In the genomic region with DNA sequence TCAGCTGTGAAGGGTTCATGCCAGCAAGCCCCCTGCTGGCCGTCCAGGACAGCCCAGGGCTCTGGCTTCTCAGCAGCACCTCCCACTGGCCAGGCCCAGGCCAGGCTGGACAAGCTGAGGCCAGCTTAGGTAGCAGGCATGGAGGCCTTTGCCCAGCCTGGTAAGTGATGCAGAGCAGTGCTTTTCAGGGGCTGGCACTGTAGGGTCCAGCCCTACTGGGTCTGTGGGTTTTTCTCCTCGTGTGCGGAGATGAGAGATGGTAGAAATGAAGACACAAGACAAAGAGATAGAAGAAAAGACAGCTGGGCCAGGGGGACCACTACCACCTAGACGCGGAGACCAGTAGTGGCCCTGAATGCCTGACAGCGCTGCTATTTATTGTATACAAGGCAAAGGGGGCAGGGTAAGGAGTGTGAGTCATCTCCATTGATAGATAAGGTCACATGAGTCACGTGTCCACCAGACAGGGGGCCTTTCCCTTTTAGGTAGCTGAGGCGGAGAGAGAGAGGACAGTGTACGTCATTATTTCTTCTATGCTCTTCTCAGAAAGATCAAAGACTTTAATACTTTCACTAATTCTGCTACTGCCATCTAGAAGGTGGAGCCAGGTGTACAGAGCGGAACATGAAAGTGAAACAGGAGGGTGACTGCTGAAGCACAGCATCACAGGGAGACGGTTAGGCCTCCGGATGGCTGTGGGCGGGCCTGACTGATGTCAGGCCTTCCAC, we compare ENCODE assay signal across 9 cellular contexts. TPM values are rescaled to one million over a fixed set of nuclear protein-coding genes. Genes with fewer than 3 reads are reported as not detected.
DNase-seq lines count a peak whose midpoint lies in the region; ATAC-seq and TF ChIP-seq lines count a peak whose summit lies in the region.
"Not testable (repeated sequence)": the region's sequence is repeated elsewhere in the genome, so short reads cannot be mapped to it uniquely, and the experiment has no call there.
"Had no signal": no experiment of that assay in that cellular context is flagged by ENCODE, and none has a peak within 500 bp of the region (broad histone marks: within the 10 kb centered on the region; RNA-seq: fewer than 3 reads in every experiment).

No MANE protein-coding gene starts in this region.

- peaks cover 34% of the 10 kb centered on the region for H3K36me3 ChIP-seq in SU-DHL-6 (ENCODE audit: low read length)

- peaks cover 37% of the 10 kb centered on the region for H3K79me2 ChIP-seq in SU-DHL-6 (ENCODE audit: insufficient read depth, low read length)

- not testable (repeated sequence) for H3K9me3 ChIP-seq in SU-DHL-6 (ENCODE audit: insufficient read depth, low read length)

- H3K9me3 Mint-ChIP-seq in activated T-helper 1 cell treated with anti-CD3 and anti-CD28 coated beads, Interleukin-12 subunit alpha, Interleukin-12 subunit beta, Interleukin-2, Interleukin-4 antibody, amounts not matched to agents 30 ng/mL and 10 ng/mL and 1 ng/mL, durations not matched to agents 14 hours and 24 hours and 36 hours; natural killer cell: not testable (repeated sequence)

- DNase-seq in Daoy (ENCODE audit: low read depth) (peak; percentile 87), HT1080 (ENCODE audit: low read depth) (peak; percentile 69), natural killer cell (peak; percentile 72)
- DNase-seq in activated T-helper 1 cell treated with anti-CD3 and anti-CD28 coated beads, Interleukin-12 subunit alpha, Interleukin-12 subunit beta, Interleukin-2, Interleukin-4 antibody, amounts not matched to agents 30 ng/mL and 10 ng/mL and 1 ng/mL, durations not matched to agents 14 hours and 24 hours and 36 hours (ENCODE audit: low spot score): peak; percentile 79
- DNase-seq in stimulated activated CD8-positive, alpha-beta memory T cell treated with anti-CD3 and anti-CD28 coated beads, Interleukin-4, amount 100 ng/mL, for 1 hour (ENCODE audit: low read depth in 2 of 2, low spot score in 1 of 2): peak; percentile 38 to 60

- H3K4me3 ChIP-seq in SU-DHL-6 (ENCODE audit: insufficient read depth, low read length, poor library complexity, severe bottlenecking): peak overlapping the region; percentile 4

- peaks cover 35% of the 10 kb centered on the region for H3K4me1 Mint-ChIP-seq in activated T-helper 1 cell treated with anti-CD3 and anti-CD28 coated beads, Interleukin-12 subunit alpha, Interleukin-12 subunit beta, Interleukin-2, Interleukin-4 antibody, amounts not matched to agents 30 ng/mL and 10 ng/mL and 1 ng/mL, durations not matched to agents 14 hours and 24 hours and 36 hours (ENCODE audit: low read depth)
- peaks cover 27 to 34% of the 10 kb centered on the region in 2 donors for H3K4me1 Mint-ChIP-seq in natural killer cell

- peak overlapping the region; percentile 90 for H3K27ac Mint-ChIP-seq in activated T-helper 1 cell treated with anti-CD3 and anti-CD28 coated beads, Interleukin-12 subunit alpha, Interleukin-12 subunit beta, Interleukin-2, Interleukin-4 antibody, amounts not matched to agents 30 ng/mL and 10 ng/mL and 1 ng/mL, durations not matched to agents 14 hours and 24 hours and 36 hours
- peak overlapping the region; percentile 95 to 99 for H3K27ac Mint-ChIP-seq in natural killer cell

- H3K9ac ChIP-seq in SU-DHL-6 (ENCODE audit: low read length): peak overlapping the region; percentile 23; the same call in 1 of the 2 replicates

- ATAC-seq in GM21529 (IDR thresholded peaks at IDR 0.05; ENCODE audit: unreplicated experiment): peak; percentile 81
- ATAC-seq in esophagus mucosa: peak; percentile 86
- ATAC-seq in natural killer cell: peak; percentile 77 to 90 (median 80)

- TF ChIP-seq CTCF in SU-DHL-6 (IDR thresholded peaks at IDR 0.05; ENCODE audit: insufficient read depth, low read length, poor library complexity, severe bottlenecking) (peak; percentile 64), natural killer cell (IDR thresholded peaks at IDR 0.05) (peak; percentile 47)

- not testable (repeated sequence) for H4K20me1 ChIP-seq in SU-DHL-6 (ENCODE audit: low read depth, low read length)

- intact Hi-C loops in activated T-helper 1 cell treated with anti-CD3 and anti-CD28 coated beads, Interleukin-12 subunit alpha, Interleukin-12 subunit beta, Interleukin-2, Interleukin-4 antibody, amounts not matched to agents 30 ng/mL and 10 ng/mL and 1 ng/mL, durations not matched to agents 14 hours and 24 hours and 36 hours (cut with micrococcal nuclease): loop anchor here (1.0 to 2.0 kb wide), 6 partner anchors 8 to 212 kb away; a partner anchor contains a TSS
- intact Hi-C loops in natural killer cell (cut with micrococcal nuclease): loop anchor here (2.0 to 5.0 kb wide), 2 partner anchors 84 to 127 kb away; a partner anchor contains a TSS

- H2AFZ ChIP-seq in SU-DHL-6 (ENCODE audit: low read depth, low read length, severe bottlenecking): not testable (repeated sequence)

- H3K36me3 Mint-ChIP-seq in activated T-helper 1 cell treated with anti-CD3 and anti-CD28 coated beads, Interleukin-12 subunit alpha, Interleukin-12 subunit beta, Interleukin-2, Interleukin-4 antibody, amounts not matched to agents 30 ng/mL and 10 ng/mL and 1 ng/mL, durations not matched to agents 14 hours and 24 hours and 36 hours (ENCODE audit: low read depth): peaks cover 41% of the 10 kb centered on the region
- H3K36me3 Mint-ChIP-seq in natural killer cell: not testable (repeated sequence)

- peak overlapping the region; percentile 60 for H3K4me3 Mint-ChIP-seq in activated T-helper 1 cell treated with anti-CD3 and anti-CD28 coated beads, Interleukin-12 subunit alpha, Interleukin-12 subunit beta, Interleukin-2, Interleukin-4 antibody, amounts not matched to agents 30 ng/mL and 10 ng/mL and 1 ng/mL, durations not matched to agents 14 hours and 24 hours and 36 hours
- H3K4me3 Mint-ChIP-seq in natural killer cell: peak overlapping the region; percentile 76

- H3K9me2 ChIP-seq in SU-DHL-6 (replicated peaks; ENCODE audit: insufficient read depth, low read length): not testable (repeated sequence)

- not testable (repeated sequence) for H3K27me3 Mint-ChIP-seq in activated T-helper 1 cell treated with anti-CD3 and anti-CD28 coated beads, Interleukin-12 subunit alpha, Interleukin-12 subunit beta, Interleukin-2, Interleukin-4 antibody, amounts not matched to agents 30 ng/mL and 10 ng/mL and 1 ng/mL, durations not matched to agents 14 hours and 24 hours and 36 hours (ENCODE audit: insufficient read depth); natural killer cell (ENCODE audit: low read depth in 2 of 2)

- H3K27ac ChIP-seq in SU-DHL-6 (ENCODE audit: low read depth, low read length): peak overlapping the region; percentile 85

- not testable (repeated sequence) for H3K27me3 ChIP-seq in SU-DHL-6 (ENCODE audit: low read length)

- peaks cover 24% of the 10 kb centered on the region for H3F3A ChIP-seq in SU-DHL-6 (ENCODE audit: insufficient read depth)

- peak overlapping the region; percentile 48 for H3K4me2 ChIP-seq in SU-DHL-6 (ENCODE audit: low read depth, low read length, poor library complexity, severe bottlenecking)

RNA-seq across cellular contexts. Expression of a gene that starts 13.2 kb away (rescaled TPM):
- total RNA-seq in Daoy (2014; rRNA removed; shearing (Covaris generic)): 15.6 and 24.5 TPM in 2 replicates
- total RNA-seq in HT1080 (2014; rRNA removed; shearing (Covaris generic)): 21.5 and 23.4 TPM in 2 replicates
- 11.6 and 11.8 TPM in 2 replicates for polyA plus RNA-seq in HT1080 (2015; cell fraction: cytosol; rRNA removed)
- 237 and 253 TPM in 2 replicates for polyA plus RNA-seq in HT1080 (2015; cell fraction: nucleus; rRNA removed)
- 82.6 and 83.9 TPM in 2 replicates for total RNA-seq in activated T-helper 1 cell treated with anti-CD3 and anti-CD28 coated beads, Interleukin-12 subunit alpha, Interleukin-12 subunit beta, Interleukin-2, Interleukin-4 antibody, amounts not matched to agents 30 ng/mL and 10 ng/mL and 1 ng/mL, durations not matched to agents 14 hours and 24 hours and 36 hours
- 15.0 TPM for total RNA-seq in esophagus mucosa
- total RNA-seq in natural killer cell: 100 to 1,000 TPM; 143 to 206 (median 157) TPM

RNA-seq across cellular contexts. Expression of a gene that starts 28.6 kb away (rescaled TPM):
- 0.69 TPM in 1 of 2 replicates, not detected in the other for total RNA-seq in Daoy (2014; rRNA removed; shearing (Covaris generic))
- total RNA-seq in HT1080 (2014; rRNA removed; shearing (Covaris generic)): 0.61 and 1.2 TPM in 2 replicates
- 0.09 and 0.19 TPM in 2 replicates for polyA plus RNA-seq in HT1080 (2015; cell fraction: cytosol; rRNA removed)
- 7.2 and 8.7 TPM in 2 replicates for polyA plus RNA-seq in HT1080 (2015; cell fraction: nucleus; rRNA removed)
- total RNA-seq in activated T-helper 1 cell treated with anti-CD3 and anti-CD28 coated beads, Interleukin-12 subunit alpha, Interleukin-12 subunit beta, Interleukin-2, Interleukin-4 antibody, amounts not matched to agents 30 ng/mL and 10 ng/mL and 1 ng/mL, durations not matched to agents 14 hours and 24 hours and 36 hours: 9.6 and 9.9 TPM in 2 replicates
- total RNA-seq in esophagus mucosa (2.7 TPM), natural killer cell (10 to 100 TPM; 18.8 to 38.8 (median 29.4) TPM)

RNA-seq across cellular contexts. Expression of a gene that starts 37.2 kb away (rescaled TPM):
- total RNA-seq in Daoy (2014; rRNA removed; shearing (Covaris generic)): not detected in 2 replicates
- not detected in 2 replicates for total RNA-seq in HT1080 (2014; rRNA removed; shearing (Covaris generic))
- not detected in 2 replicates for polyA plus RNA-seq in HT1080 (2015; cell fraction: cytosol; rRNA removed)
- polyA plus RNA-seq in HT1080 (2015; cell fraction: nucleus; rRNA removed): 0.09 and 0.23 TPM in 2 replicates
- not detected in 2 replicates for total RNA-seq in activated T-helper 1 cell treated with anti-CD3 and anti-CD28 coated beads, Interleukin-12 subunit alpha, Interleukin-12 subunit beta, Interleukin-2, Interleukin-4 antibody, amounts not matched to agents 30 ng/mL and 10 ng/mL and 1 ng/mL, durations not matched to agents 14 hours and 24 hours and 36 hours
- not detected for total RNA-seq in esophagus mucosa
- total RNA-seq in natural killer cell: not detected
- total RNA-seq: kidney had no signal

Comparison
In these comparisons a context has a peak if more than half of its experiments do, and no peak if none do; other contexts are left out.
1. Peak in every context shown above with its lines: DNase-seq, ATAC-seq, H3K4me3 ChIP-seq and H3K27ac ChIP-seq.